In genomic region chr15:74768771-74769342, GRCh38 we compare ENCODE assay signal across 8 cellular contexts. TPM values are rescaled to one million over a fixed set of nuclear protein-coding genes. Genes with fewer than 3 reads are reported as not detected.
DNase-seq lines count a peak whose midpoint lies in the region; ATAC-seq and TF ChIP-seq lines count a peak whose summit lies in the region.

No MANE protein-coding gene starts in this region.

- H3K36me3 ChIP-seq in naive thymus-derived CD4-positive, alpha-beta T cell (ENCODE audit: control insufficient read depth in 2 of 3, insufficient read depth in 3 of 3, low read length in 3 of 3): no peaks in the 10 kb centered on the region
- H3K36me3 ChIP-seq in uterus: no peaks in the 10 kb centered on the region

- H3K36me3 Mint-ChIP-seq in activated CD4-positive, alpha-beta memory T cell treated with anti-CD3 and anti-CD28 coated beads for 36 hours: no peaks in the 10 kb centered on the region
- no peaks in the 10 kb centered on the region for H3K36me3 Mint-ChIP-seq in naive thymus-derived CD4-positive, alpha-beta T cell

- peaks cover 7 to 22% of the 10 kb centered on the region in 2 donors for H3K4me1 ChIP-seq in naive thymus-derived CD4-positive, alpha-beta T cell (ENCODE audit: control insufficient read depth in 2 of 2, insufficient read depth in 2 of 2, low read length in 2 of 2)
- no peaks in the 10 kb centered on the region for H3K4me1 ChIP-seq in uterus

- ATAC-seq in GM18498 (IDR thresholded peaks at IDR 0.05; ENCODE audit: unreplicated experiment) (peak; percentile 58), GM19395 (IDR thresholded peaks at IDR 0.05; ENCODE audit: unreplicated experiment) (no peak)
- peak; percentile 72 for ATAC-seq in naive thymus-derived CD4-positive, alpha-beta T cell

- no peak for TF ChIP-seq POLR2A in uterus (IDR thresholded peaks at IDR 0.05)

- H3K27ac Mint-ChIP-seq in activated CD4-positive, alpha-beta memory T cell treated with anti-CD3 and anti-CD28 coated beads for 36 hours: no peak overlapping the region
- H3K27ac Mint-ChIP-seq in naive thymus-derived CD4-positive, alpha-beta T cell: peak overlapping the region in 2 of 9 donors; percentile 4 to 60

- H3K27ac ChIP-seq in naive thymus-derived CD4-positive, alpha-beta T cell (ENCODE audit: low read depth, low read length): no peak overlapping the region
- H3K27ac ChIP-seq in uterus: no peak overlapping the region

- peaks cover 21% of the 10 kb centered on the region for H3K4me1 Mint-ChIP-seq in activated CD4-positive, alpha-beta memory T cell treated with anti-CD3 and anti-CD28 coated beads for 36 hours (ENCODE audit: low read depth)
- H3K4me1 Mint-ChIP-seq in naive thymus-derived CD4-positive, alpha-beta T cell: peaks cover 14 to 35% (median 26%) of the 10 kb centered on the region in 7 donors

- no peak overlapping the region for H3K4me3 ChIP-seq in epithelial cell of proximal tubule (ENCODE audit: low read depth, low read length)
- H3K4me3 ChIP-seq in naive thymus-derived CD4-positive, alpha-beta T cell (ENCODE audit: low read length): no peak overlapping the region
- no peak overlapping the region for H3K4me3 ChIP-seq in uterus

- DNase-seq in AML-193 (lab: John Stamatoyannopoulos, UW) (peak; percentile 43 to 45), NCI-H345 treated with DMSO at 0.1 percent for 48 hours (lab: John Stamatoyannopoulos, UW; ENCODE audit: unreplicated experiment) (peak; percentile 43), epithelial cell of proximal tubule (ENCODE audit: low read depth) (no peak), uterus (peak; percentile 55 to 56)
- DNase-seq in activated CD4-positive, alpha-beta memory T cell treated with anti-CD3 and anti-CD28 coated beads for 36 hours: peak; percentile 80
- peak in 7 of 9 donors; percentile 48 to 67 (median 62) for DNase-seq in naive thymus-derived CD4-positive, alpha-beta T cell

- CTCF ChIA-PET in activated CD4-positive, alpha-beta memory T cell treated with anti-CD3 and anti-CD28 coated beads for 36 hours (lab: Charles Lee): interaction anchor here (0.5 to 22.0 kb wide), 48 partner anchors 9 to 559 kb away, joined by 3 to 1220 read pairs (median 5); partner anchors contain the start of genes CLK3, COX5A, CPLX3 and CSK
- CTCF ChIA-PET in naive thymus-derived CD4-positive, alpha-beta T cell (lab: Charles Lee): interaction anchor here (0.6 to 18.2 kb wide), 30 partner anchors 9 to 829 kb away, joined by 3 to 1110 read pairs (median 5); partner anchors contain the start of genes CPLX3 and CSK

- no peaks in the 10 kb centered on the region for H3K9me3 Mint-ChIP-seq in activated CD4-positive, alpha-beta memory T cell treated with anti-CD3 and anti-CD28 coated beads for 36 hours
- H3K9me3 Mint-ChIP-seq in naive thymus-derived CD4-positive, alpha-beta T cell: no peaks in the 10 kb centered on the region

- no peaks in the 10 kb centered on the region for H3K9me3 ChIP-seq in naive thymus-derived CD4-positive, alpha-beta T cell (ENCODE audit: control insufficient read depth in 2 of 3, low read length in 3 of 3)
- H3K9me3 ChIP-seq in uterus: no peaks in the 10 kb centered on the region

- TF ChIP-seq CTCF in epithelial cell of proximal tubule (conservative IDR thresholded peaks at IDR 0.05; ENCODE audit: low read depth, low read length) (peak; percentile 77), uterus (IDR thresholded peaks at IDR 0.05) (peak; percentile 76 to 90 (median 80))

- intact Hi-C loops in activated CD4-positive, alpha-beta memory T cell treated with anti-CD3 and anti-CD28 coated beads for 36 hours (cut with micrococcal nuclease): loop anchor here (1.0 to 5.0 kb wide), 2 partner anchors 134 to 397 kb away; no protein-coding TSS in a partner anchor
- intact Hi-C loops in naive thymus-derived CD4-positive, alpha-beta T cell (cut with micrococcal nuclease): loop anchor here (1.0 kb wide), 6 partner anchors 31 to 396 kb away; no protein-coding TSS in a partner anchor
- intact Hi-C loops in uterus (cut with DNase I; ENCODE audit: low total_unique reads): loop anchor here (5.0 kb wide), 2 partner anchors 137 to 392 kb away; no protein-coding TSS in a partner anchor

- POLR2A ChIA-PET in activated CD4-positive, alpha-beta memory T cell treated with anti-CD3 and anti-CD28 coated beads for 36 hours (lab: Charles Lee): interaction anchor here (0.6 to 1.0 kb wide), 3 partner anchors 9 to 127 kb away, joined by 3 read pairs; no protein-coding TSS in a partner anchor
- POLR2A ChIA-PET in naive thymus-derived CD4-positive, alpha-beta T cell (lab: Charles Lee): interaction anchor here (0.6 to 24.4 kb wide), 10 partner anchors 8 to 180 kb away, joined by 3 to 1077 read pairs (median 7); partner anchors contain the start of gene CSK

- H3K27me3 Mint-ChIP-seq in activated CD4-positive, alpha-beta memory T cell treated with anti-CD3 and anti-CD28 coated beads for 36 hours: peaks cover 5% of the 10 kb centered on the region
- H3K27me3 Mint-ChIP-seq in naive thymus-derived CD4-positive, alpha-beta T cell: peaks cover 0 to 7% (median 5%) of the 10 kb centered on the region in 5 donors

- no peaks in the 10 kb centered on the region for H3K27me3 ChIP-seq in naive thymus-derived CD4-positive, alpha-beta T cell (ENCODE audit: control insufficient read depth in 2 of 2, insufficient read depth in 2 of 2, low read length in 2 of 2)
- no peaks in the 10 kb centered on the region for H3K27me3 ChIP-seq in uterus

- no peak overlapping the region for H3K4me3 Mint-ChIP-seq in activated CD4-positive, alpha-beta memory T cell treated with anti-CD3 and anti-CD28 coated beads for 36 hours
- peak overlapping the region in 3 of 10 donors; percentile 8 to 41 (median 33) for H3K4me3 Mint-ChIP-seq in naive thymus-derived CD4-positive, alpha-beta T cell

RNA-seq across cellular contexts. Expression of gene CSK, which starts 13.0 kb away (rescaled TPM):
- 100 to 1,000 TPM; 260 to 262 TPM for total RNA-seq in activated CD4-positive, alpha-beta memory T cell treated with anti-CD3 and anti-CD28 coated beads for 36 hours
- 28.4 and 35.2 TPM in 2 replicates for total RNA-seq in epithelial cell of proximal tubule
- total RNA-seq in naive thymus-derived CD4-positive, alpha-beta T cell: 100 to 1,000 TPM; 163 to 421 (median 228) TPM
- polyA plus RNA-seq in naive thymus-derived CD4-positive, alpha-beta T cell: 100 to 1,000 TPM in 1 of 2 donors, 10 to 100 TPM in 1; 67.7 to 144 TPM
- total RNA-seq in uterus: 10 to 100 TPM in 3 of 4 donors, 1 to 10 TPM in 1; 4.9 to 41.6 (median 26.4) TPM

RNA-seq across cellular contexts. Expression of gene CYP1A2, which starts 20.2 kb away (rescaled TPM):
- total RNA-seq in activated CD4-positive, alpha-beta memory T cell treated with anti-CD3 and anti-CD28 coated beads for 36 hours: not detected
- total RNA-seq in epithelial cell of proximal tubule (not detected in 2 replicates), uterus (not detected)
- total RNA-seq in naive thymus-derived CD4-positive, alpha-beta T cell: not detected
- polyA plus RNA-seq in naive thymus-derived CD4-positive, alpha-beta T cell: not detected

RNA-seq across cellular contexts. Expression of gene CYP1A1, which starts 43.5 kb away (rescaled TPM):
- 1 to 10 TPM in 1 of 2 experiments, under 1 TPM in 1; 0.64 to 1.1 TPM for total RNA-seq in activated CD4-positive, alpha-beta memory T cell treated with anti-CD3 and anti-CD28 coated beads for 36 hours
- 0.14 and 0.52 TPM in 2 replicates for total RNA-seq in epithelial cell of proximal tubule
- under 1 TPM in 1 of 5 experiments, not detected in 4; 0.63 TPM for total RNA-seq in naive thymus-derived CD4-positive, alpha-beta T cell
- not detected for polyA plus RNA-seq in naive thymus-derived CD4-positive, alpha-beta T cell
- 1 to 10 TPM in 1 of 4 donors, under 1 TPM in 1, not detected in 2; 0.29 to 6.2 TPM for total RNA-seq in uterus

RNA-seq across cellular contexts. Expression of gene LMAN1L, which starts 43.8 kb away (rescaled TPM):
- not detected for total RNA-seq in activated CD4-positive, alpha-beta memory T cell treated with anti-CD3 and anti-CD28 coated beads for 36 hours
- total RNA-seq in epithelial cell of proximal tubule (not detected in 2 replicates), uterus (1 to 10 TPM in 1 of 4 donors, not detected in 3; 1.5 TPM)
- 1 to 10 TPM in 4 of 5 experiments, under 1 TPM in 1; 0.35 to 2.4 (median 1.3) TPM for total RNA-seq in naive thymus-derived CD4-positive, alpha-beta T cell
- not detected for polyA plus RNA-seq in naive thymus-derived CD4-positive, alpha-beta T cell

RNA-seq across cellular contexts. Expression of gene CPLX3, which starts 57.6 kb away (rescaled TPM):
- not detected for total RNA-seq in activated CD4-positive, alpha-beta memory T cell treated with anti-CD3 and anti-CD28 coated beads for 36 hours
- total RNA-seq in epithelial cell of proximal tubule: not detected in 2 replicates
- under 1 TPM in 2 of 5 experiments, not detected in 3; 0.27 to 0.60 TPM for total RNA-seq in naive thymus-derived CD4-positive, alpha-beta T cell
- polyA plus RNA-seq in naive thymus-derived CD4-positive, alpha-beta T cell: not detected
- total RNA-seq in uterus: not detected
